ENCODE assay signal across 16 cellular contexts in the genomic region with DNA sequence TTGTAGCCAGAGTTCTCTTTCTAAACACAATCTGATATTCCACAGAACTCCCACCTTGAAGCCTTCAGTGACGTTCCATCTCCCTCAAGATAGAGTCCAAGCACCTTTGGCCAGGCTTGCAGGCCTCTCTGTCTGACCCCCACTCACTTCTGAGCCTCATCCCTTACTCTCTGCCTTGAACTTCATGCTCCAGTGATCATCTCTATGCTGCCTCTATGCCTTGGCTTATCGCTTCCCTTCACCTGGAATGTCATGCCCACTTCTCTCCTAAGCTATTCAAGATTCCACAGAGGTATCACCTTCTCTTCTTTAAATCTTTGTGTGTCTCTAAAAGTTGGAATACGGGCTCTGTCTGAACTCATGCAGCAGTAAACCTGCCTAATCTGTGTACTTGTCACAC. TPM values are rescaled to one million over a fixed set of nuclear protein-coding genes. Genes with fewer than 3 reads are reported as not detected.
DNase-seq lines count a peak whose midpoint lies in the region; ATAC-seq, FAIRE-seq and TF ChIP-seq lines count a peak whose summit lies in the region.
"Had no signal": no experiment of that assay in that cellular context is flagged by ENCODE, and none has a peak within 500 bp of the region (broad histone marks: within the 10 kb centered on the region; RNA-seq: fewer than 3 reads in every experiment).

No MANE protein-coding gene starts in this region.

- TF ChIP-seq EP300 in H1 (IDR thresholded peaks at IDR 0.05; ENCODE audit: borderline replicate concordance in 1 of 2, low read depth in 2 of 2, low read length in 2 of 2) = no peak

- no peaks in the 10 kb centered on the region for H3K36me3 ChIP-seq in H1 (ENCODE audit: control insufficient read depth in 2 of 4, insufficient read depth in 4 of 4, low read length in 3 of 4)
- H3K36me3 ChIP-seq: BLaER1 had no signal

- H3K79me2 ChIP-seq in H1 (ENCODE audit: control insufficient read depth in 1 of 2, insufficient read depth in 2 of 2, low read length in 2 of 2) = no peaks in the 10 kb centered on the region

- H3K27me3 ChIP-seq in H1 (replicated peaks in 1 of 4; ENCODE audit: control insufficient read depth in 3 of 4, extremely low read depth in 1 of 4, insufficient read depth in 3 of 4, low read length in 3 of 4) = peaks cover 0 to 3% (median 0%) of the 10 kb centered on the region in 4 experiments; a peak in 2 of 7 replicates
- H3K27me3 ChIP-seq: BLaER1 had no signal

- no peak overlapping the region for H2AK5ac ChIP-seq in H1 (ENCODE audit: low read depth, low read length)

- DNase-seq in RWPE1 (ENCODE audit: low spot score) (no peak), H1 (ENCODE audit: low read depth in 1 of 2, low spot score in 2 of 2) (no peak), neural crest cell (ENCODE audit: low read depth, low spot score) (no peak), sciatic nerve (ENCODE audit: low spot score) (no peak), NCI-H82 treated with DMSO at 0.1 percent for 48 hours (lab: John Stamatoyannopoulos, UW; ENCODE audit: unreplicated experiment) (no peak)
- DNase-seq: GOT3 had no signal

- intact Hi-C loops in sciatic nerve (cut with DNase I) = no loop called here

- H3K4me1 Mint-ChIP-seq in neural crest cell = peaks cover 6% of the 10 kb centered on the region
- H3K4me1 Mint-ChIP-seq in activated T-helper 17 cell treated with anti-CD3 and anti-CD28 coated beads, Interleukin-2, amount 50 U/mL, for 72 hours = no peaks in the 10 kb centered on the region
- H3K4me1 Mint-ChIP-seq: CD14-positive monocyte had no signal

- no peak overlapping the region for H2BK20ac ChIP-seq in H1 (ENCODE audit: low read length)

- H3K56ac ChIP-seq in H1 (replicated peaks; ENCODE audit: insufficient read length, low read depth, low read length) = no peak overlapping the region

- no peak overlapping the region for H3K9ac ChIP-seq in H1 (replicated peaks in 1 of 4; ENCODE audit: extremely low read depth in 1 of 4, low read depth in 3 of 4, low read length in 3 of 4)
- H3K9ac ChIP-seq: BLaER1 had no signal

- peak overlapping the region; percentile 78 for H3K27ac Mint-ChIP-seq in neural crest cell (ENCODE audit: unreplicated experiment)
- H3K27ac Mint-ChIP-seq in activated T-helper 17 cell treated with anti-CD3 and anti-CD28 coated beads, Interleukin-2, amount 50 U/mL, for 72 hours = no peak overlapping the region
- H3K27ac Mint-ChIP-seq: CD14-positive monocyte; CD4-positive, alpha-beta memory T cell had no signal

- H3K27ac ChIP-seq in RWPE1 = peak overlapping the region; percentile 2; the same call in 1 of the 2 replicates
- H3K27ac ChIP-seq in H1 (ENCODE audit: low read depth, low read length) = no peak overlapping the region
- H3K27ac ChIP-seq: BLaER1 had no signal

- no peak overlapping the region for H3K23ac ChIP-seq in H1 (ENCODE audit: insufficient read length)

- peaks cover 0 to 5% (median 2%) of the 10 kb centered on the region in 4 experiments; a peak in 2 of 7 replicates for H3K4me1 ChIP-seq in H1 (replicated peaks in 1 of 4; ENCODE audit: control insufficient read depth in 3 of 4, insufficient read depth in 4 of 4, low read length in 3 of 4)
- H3K4me1 ChIP-seq: BLaER1 had no signal

- H2BK12ac ChIP-seq in H1 (ENCODE audit: low read depth, low read length) = peak overlapping the region; percentile 23; the same call in 1 of the 2 replicates

- TF ChIP-seq RAD21 in H1 (IDR thresholded peaks at IDR 0.05 in 1 of 2, conservative IDR thresholded peaks at IDR 0.05 in 1 of 2; ENCODE audit: low read depth in 2 of 2, low read length in 2 of 2) = no peak

- no peak overlapping the region for H2BK5ac ChIP-seq in H1 (ENCODE audit: low read depth, low read length)

- H4K91ac ChIP-seq in H1 (replicated peaks; ENCODE audit: insufficient read length, low read length) = no peak overlapping the region

- no peak overlapping the region for H3K4me3 ChIP-seq in H1 (ENCODE audit: extremely low read depth in 1 of 4, insufficient read depth in 2 of 4, low read depth in 3 of 4, low read length in 4 of 4)
- H3K4me3 ChIP-seq: BLaER1 had no signal

- no peak overlapping the region for H3K14ac ChIP-seq in H1 (ENCODE audit: insufficient read length)

- H4K8ac ChIP-seq in H1 (ENCODE audit: extremely low read depth, insufficient read depth, low read length) = no peak overlapping the region

- no peak overlapping the region for H2AFZ ChIP-seq in H1 (ENCODE audit: low read length)

- TF ChIP-seq POLR2A in H1 (IDR thresholded peaks at IDR 0.05; ENCODE audit: control extremely low read depth in 1 of 2, low read depth in 2 of 2, low read length in 2 of 2) = no peak

- no peaks in the 10 kb centered on the region for H3K23me2 ChIP-seq in H1 (ENCODE audit: low read depth, low read length)

- H3K27me3 Mint-ChIP-seq in neural crest cell (ENCODE audit: low read depth) = peaks cover 9% of the 10 kb centered on the region
- H3K27me3 Mint-ChIP-seq in activated T-helper 17 cell treated with anti-CD3 and anti-CD28 coated beads, Interleukin-2, amount 50 U/mL, for 72 hours = peaks cover 3% of the 10 kb centered on the region

- no peaks in the 10 kb centered on the region for H3K36me3 Mint-ChIP-seq in neural crest cell (ENCODE audit: low read depth)
- no peaks in the 10 kb centered on the region for H3K36me3 Mint-ChIP-seq in activated T-helper 17 cell treated with anti-CD3 and anti-CD28 coated beads, Interleukin-2, amount 50 U/mL, for 72 hours (ENCODE audit: low read depth)
- H3K36me3 Mint-ChIP-seq: CD14-positive monocyte; CD4-positive, alpha-beta memory T cell had no signal

- H3K9me3 ChIP-seq in H1 (ENCODE audit: insufficient read depth in 2 of 2, low read depth in 1 of 2, low read length in 1 of 2) = no peaks in the 10 kb centered on the region
- H3K9me3 ChIP-seq: BLaER1 had no signal

- no peak overlapping the region for H3K4me2 ChIP-seq in H1 (ENCODE audit: insufficient read depth in 1 of 2, low read depth in 2 of 2, low read length in 2 of 2)
- H3K4me2 ChIP-seq: BLaER1 had no signal

- H3K18ac ChIP-seq in H1 (ENCODE audit: extremely low read depth, low read length) = no peak overlapping the region

- peak; percentile 4 for ATAC-seq in sciatic nerve
- no peak for ATAC-seq in GM21723 (IDR thresholded peaks at IDR 0.05; ENCODE audit: unreplicated experiment)
- no peak for ATAC-seq in activated T-helper 17 cell treated with anti-CD3 and anti-CD28 coated beads, Interleukin-2, amount 50 U/mL, for 72 hours (replicated peaks)

- no peak overlapping the region for H2BK120ac ChIP-seq in H1 (replicated peaks; ENCODE audit: low read depth, low read length)

- H3K79me1 ChIP-seq in H1 (ENCODE audit: low read depth, low read length) = no peaks in the 10 kb centered on the region

- POLR2A ChIA-PET in RWPE1 (lab: Yijun Ruan, JAX; ENCODE audit: low non-redundant PET) (no interaction called here), H1 (lab: Charles Lee; ENCODE audit: partially characterized antibody) (interaction anchor here (0.5 kb wide), 1 partner anchor 44 kb away, joined by 3 read pairs; no protein-coding TSS in a partner anchor)

- no peak overlapping the region for H2BK15ac ChIP-seq in H1 (ENCODE audit: low read length)

- TF ChIP-seq CTCF in RWPE1 (conservative IDR thresholded peaks at IDR 0.05; ENCODE audit: low read depth) = no peak
- TF ChIP-seq CTCF in H1 (IDR thresholded peaks at IDR 0.05; ENCODE audit: control extremely low read depth in 1 of 3, insufficient read depth in 1 of 3, low read depth in 1 of 3, low read length in 3 of 3) = no peak
- TF ChIP-seq CTCF in neural crest cell (conservative IDR thresholded peaks at IDR 0.05) = no peak

- no peak overlapping the region for H3K4ac ChIP-seq in H1 (replicated peaks; ENCODE audit: insufficient read length, low read depth, low read length)

- 86% methylated on average over 3 of the region's 3 CpGs; no CpG with 5 or more reads in 1 of the 2 experiments for WGBS in H1 (ENCODE audit: extremely low coverage in 1 of 2, insufficient coverage in 1 of 2, insufficient read length in 1 of 2, insufficient replicate concordance in 2 of 2, low coverage in 1 of 2, low lambda C conversion rate in 2 of 2, missing lambda C conversion rate in 1 of 2), 2 experiments

- H4K20me1 ChIP-seq in H1 (replicated peaks in 1 of 2; ENCODE audit: control insufficient read depth in 1 of 2, insufficient read depth in 2 of 2, low read length in 2 of 2) = no peaks in the 10 kb centered on the region
- H4K20me1 ChIP-seq: BLaER1 had no signal

- H3K4me3 Mint-ChIP-seq in neural crest cell = no peak overlapping the region
- no peak overlapping the region for H3K4me3 Mint-ChIP-seq in activated T-helper 17 cell treated with anti-CD3 and anti-CD28 coated beads, Interleukin-2, amount 50 U/mL, for 72 hours
- H3K4me3 Mint-ChIP-seq: CD14-positive monocyte; CD4-positive, alpha-beta memory T cell; H9 had no signal

- no peak overlapping the region for H4K5ac ChIP-seq in H1 (ENCODE audit: insufficient read length, low read depth, low read length)

- FAIRE-seq in H1 (lab: Jason Lieb, UNC) = no peak

- CTCF ChIA-PET in RWPE1 (lab: Yijun Ruan, JAX) (interaction anchor here (0.6 to 2.7 kb wide), 11 partner anchors 8 to 199 kb away, joined by 3 to 14 read pairs (median 5); a partner anchor contains a TSS), H1 (lab: Charles Lee; ENCODE audit: partially characterized antibody) (interaction anchor here (0.7 to 16.9 kb wide), 43 partner anchors 9 to 918 kb away, joined by 3 to 401 read pairs (median 10); a partner anchor contains a TSS)

- H3K9me3 Mint-ChIP-seq in neural crest cell = no peaks in the 10 kb centered on the region
- H3K9me3 Mint-ChIP-seq in activated T-helper 17 cell treated with anti-CD3 and anti-CD28 coated beads, Interleukin-2, amount 50 U/mL, for 72 hours = no peaks in the 10 kb centered on the region
- H3K9me3 Mint-ChIP-seq: CD4-positive, alpha-beta memory T cell; H9 had no signal

RNA-seq across cellular contexts. Expression of a gene that starts 9.0 kb away (rescaled TPM):
- total RNA-seq in H1 (2021; fragmentation: NEBNext Ultra II Directional; extraction: Animal tissue kit (Norgen Biotek cat#: 25700)) = 21.6 and 25.6 TPM in 2 replicates
- polyA plus RNA-seq in H1 (2011; rRNA removed) = 75.0 and 82.3 TPM in 2 replicates
- polyA plus RNA-seq in H1 (2011; cell fraction: cytosol; rRNA removed) = 52.2 TPM
- 44.1 TPM for polyA plus RNA-seq in H1 (2011; cell fraction: nucleus; rRNA removed)
- polyA plus RNA-seq in H1 (2012, experiment 1 of 2) = 34.0 to 45.6 TPM (median 39.2 TPM) in 4 replicates
- polyA plus RNA-seq in H1 (2012, experiment 2 of 2) = 62.5 TPM
- 34.6 TPM for polyA plus RNA-seq in H1 (2013, experiment 1 of 2)
- polyA plus RNA-seq in H1 (2013, experiment 2 of 2) = 35.3 TPM
- 8.6 and 14.4 TPM in 2 replicates for polyA minus RNA-seq in H1 (2011; rRNA and poly(A)+ RNA removed)
- polyA minus RNA-seq in H1 (2011; cell fraction: cytosol; rRNA and poly(A)+ RNA removed) = 16.2 TPM
- 12.0 TPM for polyA minus RNA-seq in H1 (2011; cell fraction: nucleus; rRNA and poly(A)+ RNA removed)
- total RNA-seq in neural crest cell (22.7 and 23.8 TPM in 2 replicates), sciatic nerve (17.0 TPM)
- total RNA-seq in activated T-helper 17 cell treated with anti-CD3 and anti-CD28 coated beads, Interleukin-2, amount 50 U/mL, for 72 hours = 10 to 100 TPM; 21.3 to 25.8 TPM

RNA-seq across cellular contexts. Expression of a gene that starts 13.4 kb away (rescaled TPM):
- total RNA-seq in H1 (2021; fragmentation: NEBNext Ultra II Directional; extraction: Animal tissue kit (Norgen Biotek cat#: 25700)) = 1.2 and 1.5 TPM in 2 replicates
- 4.2 and 5.4 TPM in 2 replicates for polyA plus RNA-seq in H1 (2011; rRNA removed)
- 1.8 TPM for polyA plus RNA-seq in H1 (2011; cell fraction: cytosol; rRNA removed)
- 2.7 TPM for polyA plus RNA-seq in H1 (2011; cell fraction: nucleus; rRNA removed)
- 1.1 to 3.0 TPM (median 1.6 TPM) in 4 replicates for polyA plus RNA-seq in H1 (2012, experiment 1 of 2)
- 1.2 TPM for polyA plus RNA-seq in H1 (2012, experiment 2 of 2)
- 1.5 TPM for polyA plus RNA-seq in H1 (2013, experiment 1 of 2)
- 1.6 TPM for polyA plus RNA-seq in H1 (2013, experiment 2 of 2)
- 0.90 and 1.2 TPM in 2 replicates for polyA minus RNA-seq in H1 (2011; rRNA and poly(A)+ RNA removed)
- 1.1 TPM for polyA minus RNA-seq in H1 (2011; cell fraction: cytosol; rRNA and poly(A)+ RNA removed)
- polyA minus RNA-seq in H1 (2011; cell fraction: nucleus; rRNA and poly(A)+ RNA removed) = 0.30 TPM
- total RNA-seq in neural crest cell (112 and 115 TPM in 2 replicates), sciatic nerve (23.2 TPM)
- not detected for total RNA-seq in activated T-helper 17 cell treated with anti-CD3 and anti-CD28 coated beads, Interleukin-2, amount 50 U/mL, for 72 hours
- total RNA-seq: CD4-positive, alpha-beta memory T cell; Daoy; HepG2 had no signal
- polyA plus RNA-seq: AG04450; CD14-positive monocyte; CD4-positive, alpha-beta memory T cell; HepG2 had no signal

RNA-seq across cellular contexts. Expression of a gene that starts 17.4 kb away (rescaled TPM):
- 23.4 and 25.6 TPM in 2 replicates for total RNA-seq in H1 (2021; fragmentation: NEBNext Ultra II Directional; extraction: Animal tissue kit (Norgen Biotek cat#: 25700))
- 37.8 and 39.2 TPM in 2 replicates for polyA plus RNA-seq in H1 (2011; rRNA removed)
- polyA plus RNA-seq in H1 (2011; cell fraction: cytosol; rRNA removed) = 36.2 TPM
- 28.6 TPM for polyA plus RNA-seq in H1 (2011; cell fraction: nucleus; rRNA removed)
- polyA plus RNA-seq in H1 (2012, experiment 1 of 2) = 31.7 to 38.2 TPM (median 34.4 TPM) in 4 replicates
- 67.1 TPM for polyA plus RNA-seq in H1 (2012, experiment 2 of 2)
- polyA plus RNA-seq in H1 (2013, experiment 1 of 2) = 21.3 TPM
- 22.3 TPM for polyA plus RNA-seq in H1 (2013, experiment 2 of 2)
- polyA minus RNA-seq in H1 (2011; rRNA and poly(A)+ RNA removed) = 25.2 and 26.6 TPM in 2 replicates
- 7.0 TPM for polyA minus RNA-seq in H1 (2011; cell fraction: cytosol; rRNA and poly(A)+ RNA removed)
- polyA minus RNA-seq in H1 (2011; cell fraction: nucleus; rRNA and poly(A)+ RNA removed) = 12.9 TPM
- total RNA-seq in neural crest cell (92.1 and 102 TPM in 2 replicates), sciatic nerve (67.6 TPM)
- 10 to 100 TPM; 78.4 to 96.4 TPM for total RNA-seq in activated T-helper 17 cell treated with anti-CD3 and anti-CD28 coated beads, Interleukin-2, amount 50 U/mL, for 72 hours

RNA-seq across cellular contexts. Expression of a gene that starts 26.0 kb away (rescaled TPM):
- not detected in 2 replicates for total RNA-seq in H1 (2021; fragmentation: NEBNext Ultra II Directional; extraction: Animal tissue kit (Norgen Biotek cat#: 25700))
- polyA plus RNA-seq in H1 (2011; rRNA removed) = 0.08 and 0.25 TPM in 2 replicates
- polyA plus RNA-seq in H1 (2011; cell fraction: cytosol; rRNA removed) = 0.12 TPM
- polyA plus RNA-seq in H1 (2011; cell fraction: nucleus; rRNA removed) = 0.33 TPM
- 0.11 to 0.29 TPM in 2 of 4 replicates, not detected in the others for polyA plus RNA-seq in H1 (2012, experiment 1 of 2)
- not detected for polyA plus RNA-seq in H1 (2012, experiment 2 of 2)
- polyA plus RNA-seq in H1 (2013, experiment 1 of 2) = 0.04 TPM
- 0.04 TPM for polyA plus RNA-seq in H1 (2013, experiment 2 of 2)
- polyA minus RNA-seq in H1 (2011; rRNA and poly(A)+ RNA removed) = not detected in 2 replicates
- polyA minus RNA-seq in H1 (2011; cell fraction: cytosol; rRNA and poly(A)+ RNA removed) = not detected
- polyA minus RNA-seq in H1 (2011; cell fraction: nucleus; rRNA and poly(A)+ RNA removed) = not detected
- total RNA-seq in neural crest cell (0.68 TPM in 1 of 2 replicates, not detected in the other), sciatic nerve (1.2 TPM)
- total RNA-seq in activated T-helper 17 cell treated with anti-CD3 and anti-CD28 coated beads, Interleukin-2, amount 50 U/mL, for 72 hours = under 1 TPM; 0.17 to 0.42 TPM
- total RNA-seq: A673; CD4-positive, alpha-beta memory T cell; Daoy; H9; HepG2 had no signal
- polyA plus RNA-seq: AG04450; CD14-positive monocyte; CD4-positive, alpha-beta memory T cell; HepG2 had no signal

RNA-seq across cellular contexts. Expression of a gene that starts 34.7 kb away (rescaled TPM):
- 84.2 and 86.8 TPM in 2 replicates for total RNA-seq in H1 (2021; fragmentation: NEBNext Ultra II Directional; extraction: Animal tissue kit (Norgen Biotek cat#: 25700))
- 134 and 169 TPM in 2 replicates for polyA plus RNA-seq in H1 (2011; rRNA removed)
- polyA plus RNA-seq in H1 (2011; cell fraction: cytosol; rRNA removed) = 106 TPM
- polyA plus RNA-seq in H1 (2011; cell fraction: nucleus; rRNA removed) = 96.3 TPM
- polyA plus RNA-seq in H1 (2012, experiment 1 of 2) = 93.0 to 157 TPM (median 138 TPM) in 4 replicates
- polyA plus RNA-seq in H1 (2012, experiment 2 of 2) = 125 TPM
- 118 TPM for polyA plus RNA-seq in H1 (2013, experiment 1 of 2)
- polyA plus RNA-seq in H1 (2013, experiment 2 of 2) = 156 TPM
- polyA minus RNA-seq in H1 (2011; rRNA and poly(A)+ RNA removed) = 76.9 and 81.2 TPM in 2 replicates
- 57.5 TPM for polyA minus RNA-seq in H1 (2011; cell fraction: cytosol; rRNA and poly(A)+ RNA removed)
- polyA minus RNA-seq in H1 (2011; cell fraction: nucleus; rRNA and poly(A)+ RNA removed) = 59.4 TPM
- 107 and 108 TPM in 2 replicates for total RNA-seq in neural crest cell
- total RNA-seq in sciatic nerve = 43.6 TPM
- 10 to 100 TPM; 42.6 to 75.3 TPM for total RNA-seq in activated T-helper 17 cell treated with anti-CD3 and anti-CD28 coated beads, Interleukin-2, amount 50 U/mL, for 72 hours
